In the genomic region with DNA sequence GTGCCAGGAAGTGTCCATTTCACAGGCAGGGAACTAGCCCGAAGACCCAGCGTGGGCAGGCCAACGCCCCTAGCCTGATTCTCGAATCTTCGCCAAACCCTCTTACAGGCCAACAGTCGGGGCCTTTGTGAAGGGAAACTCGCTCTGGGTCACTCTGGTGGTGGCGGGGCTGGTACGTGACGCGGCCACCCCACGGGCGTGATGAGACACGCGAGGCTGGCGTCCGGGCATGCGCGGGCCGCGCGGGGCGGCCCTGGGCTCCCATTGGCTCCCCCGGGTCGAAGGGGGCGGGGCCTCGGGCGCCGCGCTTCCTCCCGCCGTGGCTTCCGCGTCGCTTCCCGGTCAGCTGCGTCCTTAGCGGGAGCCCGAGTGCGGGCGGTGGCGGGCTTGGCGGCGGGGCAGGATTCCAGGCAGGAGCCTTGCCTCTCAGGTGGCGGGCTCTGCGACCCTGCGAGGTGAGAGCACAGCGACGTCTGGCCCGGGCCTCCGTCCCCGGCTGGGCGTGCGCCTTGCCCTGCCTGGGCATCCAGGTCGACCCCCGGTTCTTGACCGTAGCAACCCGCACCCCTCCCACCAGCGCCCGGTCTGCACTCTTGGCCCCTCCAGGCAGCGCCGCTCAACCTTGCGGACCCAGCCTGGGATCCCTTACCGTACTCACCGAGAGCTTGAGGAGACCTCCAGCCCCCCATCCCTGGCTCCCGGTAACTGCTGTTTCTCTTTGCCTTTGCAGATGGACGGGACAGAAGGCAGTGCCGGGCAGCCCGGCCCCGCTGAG, we compare ENCODE assay signal across 8 cellular contexts. TPM values are rescaled to one million over a fixed set of nuclear protein-coding genes. Genes with fewer than 3 reads are reported as not detected.
DNase-seq lines count a peak whose midpoint lies in the region; ATAC-seq and TF ChIP-seq lines count a peak whose summit lies in the region.

A gene with protein sequence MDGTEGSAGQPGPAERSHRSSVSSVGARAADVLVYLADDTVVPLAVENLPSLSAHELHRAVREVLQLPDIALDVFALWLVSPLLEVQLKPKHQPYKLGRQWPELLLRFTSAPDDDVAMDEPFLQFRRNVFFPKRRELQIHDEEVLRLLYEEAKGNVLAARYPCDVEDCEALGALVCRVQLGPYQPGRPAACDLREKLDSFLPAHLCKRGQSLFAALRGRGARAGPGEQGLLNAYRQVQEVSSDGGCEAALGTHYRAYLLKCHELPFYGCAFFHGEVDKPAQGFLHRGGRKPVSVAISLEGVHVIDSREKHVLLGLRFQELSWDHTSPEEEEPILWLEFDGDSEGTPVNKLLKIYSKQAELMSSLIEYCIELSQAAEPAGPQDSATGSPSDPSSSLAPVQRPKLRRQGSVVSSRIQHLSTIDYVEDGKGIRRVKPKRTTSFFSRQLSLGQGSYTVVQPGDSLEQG (plus strand): TSS at position 331 of the 775 bp plus-strand sequence. CDS start 400 bp downstream, at position 731.

- peak; percentile 37 for ATAC-seq in GM18867 (IDR thresholded peaks at IDR 0.05; ENCODE audit: unreplicated experiment)
- ATAC-seq in activated T-helper 17 cell treated with anti-CD3 and anti-CD28 coated beads, Interleukin-2, amount 50 U/mL, for 72 hours (replicated peaks) = peak; percentile 39
- ATAC-seq in naive thymus-derived CD4-positive, alpha-beta T cell = peak; percentile 76
- ATAC-seq in stimulated activated effector memory CD8-positive, alpha-beta T cell treated with anti-CD3 and anti-CD28 coated beads, Interleukin-12 subunit alpha, Interleukin-12 subunit beta, amount 100 ng/mL, for 72 hours = peak; percentile 58

- H3K36me3 ChIP-seq in KOPT-K1 (ENCODE audit: insufficient read depth, low read length) = peaks cover 33% of the 10 kb centered on the region
- H3K36me3 ChIP-seq in fibroblast of lung (ENCODE audit: control insufficient read depth, insufficient read depth, low read length) = peaks cover 7% of the 10 kb centered on the region
- H3K36me3 ChIP-seq in naive thymus-derived CD4-positive, alpha-beta T cell (ENCODE audit: control insufficient read depth in 2 of 3, insufficient read depth in 3 of 3, low read length in 3 of 3) = peaks cover 0 to 28% (median 0%) of the 10 kb centered on the region in 3 experiments

- H3K79me2 ChIP-seq in fibroblast of lung (ENCODE audit: control insufficient read depth, insufficient read depth, low read length) = peaks cover 36% of the 10 kb centered on the region

- DNase-seq in 8988T (peak; percentile 93), RWPE1 (ENCODE audit: low spot score) (peak; percentile 88), fibroblast of lung (ENCODE audit: low read depth in 2 of 2) (peak; percentile 67 to 73)
- DNase-seq in naive thymus-derived CD4-positive, alpha-beta T cell = peak; percentile 83 to 93 (median 89)
- DNase-seq in stimulated activated effector memory CD8-positive, alpha-beta T cell treated with anti-CD3 and anti-CD28 coated beads, Interleukin-12 subunit alpha, Interleukin-12 subunit beta, amount 100 ng/mL, for 72 hours (ENCODE audit: low spot score in 2 of 2) = peak; percentile 84 to 93

- H3K27ac ChIP-seq in KOPT-K1 (ENCODE audit: low read depth, low read length, poor library complexity, severe bottlenecking) = peak within 1 kb of the TSS; percentile 72
- H3K27ac ChIP-seq in RWPE1 = peak within 1 kb of the TSS; percentile 100
- H3K27ac ChIP-seq in fibroblast of lung (ENCODE audit: insufficient read depth, low read length) = peak within 1 kb of the TSS; percentile 93
- H3K27ac ChIP-seq in naive thymus-derived CD4-positive, alpha-beta T cell (ENCODE audit: low read depth, low read length) = peak within 1 kb of the TSS; percentile 97

- POLR2A ChIA-PET in RWPE1 (lab: Yijun Ruan, JAX; ENCODE audit: low non-redundant PET) = no interaction called here
- POLR2A ChIA-PET in naive thymus-derived CD4-positive, alpha-beta T cell (lab: Charles Lee) = interaction anchor here (0.6 to 17.2 kb wide), 12 partner anchors 10 to 165 kb away, joined by 3 to 460 read pairs (median 4); partner anchors contain the start of genes MALAT1 and NEAT1

- H4K20me1 ChIP-seq in fibroblast of lung (ENCODE audit: control insufficient read depth, extremely low read depth, insufficient read depth, low read length) = no peaks in the 10 kb centered on the region

- H3K4me2 ChIP-seq in fibroblast of lung (ENCODE audit: extremely low read depth, insufficient read depth, low read length) = peak within 1 kb of the TSS; percentile 84

- H3K9ac ChIP-seq in fibroblast of lung (ENCODE audit: insufficient read depth, low read length) = peak within 1 kb of the TSS; percentile 94

- peaks cover 54% of the 10 kb centered on the region for H3K4me1 ChIP-seq in fibroblast of lung (ENCODE audit: control insufficient read depth, extremely low read depth, insufficient read depth, low read length)
- H3K4me1 ChIP-seq in naive thymus-derived CD4-positive, alpha-beta T cell (ENCODE audit: control insufficient read depth in 2 of 2, insufficient read depth in 2 of 2, low read length in 2 of 2) = peaks cover 64 to 70% of the 10 kb centered on the region in 2 donors

- CTCF ChIA-PET in RWPE1 (lab: Yijun Ruan, JAX) = interaction anchor here (0.6 to 1.0 kb wide), 3 partner anchors 8 to 82 kb away, joined by 3 to 5 read pairs (median 4); no protein-coding TSS in a partner anchor
- CTCF ChIA-PET in naive thymus-derived CD4-positive, alpha-beta T cell (lab: Charles Lee) = interaction anchor here (1.1 to 2.4 kb wide), 3 partner anchors 30 to 113 kb away, joined by 3 to 16 read pairs (median 3); no protein-coding TSS in a partner anchor

- H3K9me3 ChIP-seq in KOPT-K1 (ENCODE audit: insufficient read depth, low read length, poor library complexity, severe bottlenecking) (no peaks in the 10 kb centered on the region), fibroblast of lung (ENCODE audit: control insufficient read depth, insufficient read depth, low read depth, low read length) (no peaks in the 10 kb centered on the region)
- H3K9me3 ChIP-seq in naive thymus-derived CD4-positive, alpha-beta T cell (ENCODE audit: control insufficient read depth in 2 of 3, low read length in 3 of 3) = no peaks in the 10 kb centered on the region

- intact Hi-C loops in naive thymus-derived CD4-positive, alpha-beta T cell (cut with micrococcal nuclease) = loop anchor here in 1 of 2 donors (1.0 kb wide), 1 partner anchor 154 kb away; no protein-coding TSS in a partner anchor

- H3K4me3 ChIP-seq in fibroblast of lung (replicated peaks in 1 of 4; ENCODE audit: control extremely low read depth in 1 of 4, insufficient read depth in 1 of 4, low read depth in 3 of 4, low read length in 4 of 4) = peak within 1 kb of the TSS; percentile 77 to 93 (median 83)
- peak within 1 kb of the TSS; percentile 91 for H3K4me3 ChIP-seq in naive thymus-derived CD4-positive, alpha-beta T cell (ENCODE audit: low read length)

- peak within 1 kb of the TSS; percentile 89 for H3K4me3 Mint-ChIP-seq in activated T-helper 17 cell treated with anti-CD3 and anti-CD28 coated beads, Interleukin-2, amount 50 U/mL, for 72 hours
- peak within 1 kb of the TSS; percentile 82 to 94 (median 92) for H3K4me3 Mint-ChIP-seq in naive thymus-derived CD4-positive, alpha-beta T cell
- H3K4me3 Mint-ChIP-seq in stimulated activated effector memory CD8-positive, alpha-beta T cell treated with anti-CD3 and anti-CD28 coated beads, Interleukin-12 subunit alpha, Interleukin-12 subunit beta, amount 100 ng/mL, for 72 hours = peak within 1 kb of the TSS; percentile 92

- H3K9me3 Mint-ChIP-seq in activated T-helper 17 cell treated with anti-CD3 and anti-CD28 coated beads, Interleukin-2, amount 50 U/mL, for 72 hours = no peaks in the 10 kb centered on the region
- peaks cover 0 to 2% (median 0%) of the 10 kb centered on the region in 11 donors for H3K9me3 Mint-ChIP-seq in naive thymus-derived CD4-positive, alpha-beta T cell
- H3K9me3 Mint-ChIP-seq in stimulated activated effector memory CD8-positive, alpha-beta T cell treated with anti-CD3 and anti-CD28 coated beads, Interleukin-12 subunit alpha, Interleukin-12 subunit beta, amount 100 ng/mL, for 72 hours = no peaks in the 10 kb centered on the region

- H3K27me3 Mint-ChIP-seq in activated T-helper 17 cell treated with anti-CD3 and anti-CD28 coated beads, Interleukin-2, amount 50 U/mL, for 72 hours = no peaks in the 10 kb centered on the region
- no peaks in the 10 kb centered on the region for H3K27me3 Mint-ChIP-seq in naive thymus-derived CD4-positive, alpha-beta T cell

- H3K27me3 ChIP-seq in fibroblast of lung (ENCODE audit: control insufficient read depth, insufficient read depth, low read length) = no peaks in the 10 kb centered on the region
- no peaks in the 10 kb centered on the region for H3K27me3 ChIP-seq in naive thymus-derived CD4-positive, alpha-beta T cell (ENCODE audit: control insufficient read depth in 2 of 2, insufficient read depth in 2 of 2, low read length in 2 of 2)

- TF ChIP-seq CTCF in RWPE1 (conservative IDR thresholded peaks at IDR 0.05; ENCODE audit: low read depth) (no peak), fibroblast of lung (conservative IDR thresholded peaks at IDR 0.05 in 1 of 2, IDR thresholded peaks at IDR 0.05 in 1 of 2; ENCODE audit: low read depth in 1 of 2, low read length in 2 of 2) (no peak)

- H3K36me3 Mint-ChIP-seq in activated T-helper 17 cell treated with anti-CD3 and anti-CD28 coated beads, Interleukin-2, amount 50 U/mL, for 72 hours (ENCODE audit: low read depth) = peaks cover 40% of the 10 kb centered on the region
- H3K36me3 Mint-ChIP-seq in naive thymus-derived CD4-positive, alpha-beta T cell = peaks cover 0 to 5% (median 0%) of the 10 kb centered on the region in 5 donors
- H3K36me3 Mint-ChIP-seq in stimulated activated effector memory CD8-positive, alpha-beta T cell treated with anti-CD3 and anti-CD28 coated beads, Interleukin-12 subunit alpha, Interleukin-12 subunit beta, amount 100 ng/mL, for 72 hours = peaks cover 63% of the 10 kb centered on the region

- peaks cover 28% of the 10 kb centered on the region for H3K4me1 Mint-ChIP-seq in activated T-helper 17 cell treated with anti-CD3 and anti-CD28 coated beads, Interleukin-2, amount 50 U/mL, for 72 hours
- H3K4me1 Mint-ChIP-seq in naive thymus-derived CD4-positive, alpha-beta T cell = peaks cover 55 to 82% (median 73%) of the 10 kb centered on the region in 7 donors
- peaks cover 85% of the 10 kb centered on the region for H3K4me1 Mint-ChIP-seq in stimulated activated effector memory CD8-positive, alpha-beta T cell treated with anti-CD3 and anti-CD28 coated beads, Interleukin-12 subunit alpha, Interleukin-12 subunit beta, amount 100 ng/mL, for 72 hours

- H2AFZ ChIP-seq in fibroblast of lung (ENCODE audit: low read length) = peak within 1 kb of the TSS; percentile 79

- H3K27ac Mint-ChIP-seq in activated T-helper 17 cell treated with anti-CD3 and anti-CD28 coated beads, Interleukin-2, amount 50 U/mL, for 72 hours = peak within 1 kb of the TSS; percentile 94
- H3K27ac Mint-ChIP-seq in naive thymus-derived CD4-positive, alpha-beta T cell = peak within 1 kb of the TSS; percentile 97 to 100 (median 99)
- peak within 1 kb of the TSS; percentile 95 for H3K27ac Mint-ChIP-seq in stimulated activated effector memory CD8-positive, alpha-beta T cell treated with anti-CD3 and anti-CD28 coated beads, Interleukin-12 subunit alpha, Interleukin-12 subunit beta, amount 100 ng/mL, for 72 hours

RNA-seq across cellular contexts. Expression of the gene that starts here (rescaled TPM):
- 10 to 100 TPM; 49.6 to 52.1 TPM for total RNA-seq in activated T-helper 17 cell treated with anti-CD3 and anti-CD28 coated beads, Interleukin-2, amount 50 U/mL, for 72 hours
- total RNA-seq in fibroblast of lung = 14.9 and 17.5 TPM in 2 replicates
- polyA plus RNA-seq in fibroblast of lung = 13.7 and 15.3 TPM in 2 replicates
- polyA plus RNA-seq in fibroblast of lung (2012) = 15.2 and 15.4 TPM in 2 replicates
- polyA minus RNA-seq in fibroblast of lung (ENCODE audit: low replicate concordance) = 26.4 and 28.1 TPM in 2 replicates
- total RNA-seq in naive thymus-derived CD4-positive, alpha-beta T cell = 10 to 100 TPM; 28.9 to 66.8 (median 44.7) TPM
- 10 to 100 TPM; 39.3 to 55.8 TPM for polyA plus RNA-seq in naive thymus-derived CD4-positive, alpha-beta T cell

Comparison
In these comparisons a context has a peak if more than half of its experiments do, and no peak if none do; other contexts are left out.
1. Peak in every context shown above with its lines: DNase-seq, ATAC-seq, H3K4me3 ChIP-seq and H3K27ac ChIP-seq.